16 cellular contexts compared by ENCODE assay signal in genomic region chr2:152221870-152222269, GRCh38. TPM values are rescaled to one million over a fixed set of nuclear protein-coding genes. Genes with fewer than 3 reads are reported as not detected.
DNase-seq lines count a peak whose midpoint lies in the region; ATAC-seq and TF ChIP-seq lines count a peak whose summit lies in the region.
"Had no signal": no experiment of that assay in that cellular context is flagged by ENCODE, and none has a peak within 500 bp of the region (broad histone marks: within the 10 kb centered on the region; RNA-seq: fewer than 3 reads in every experiment).

No MANE protein-coding gene starts in this region.

- H2AFZ ChIP-seq in IMR-90 (replicated peaks; ENCODE audit: low read length, poor library complexity) (peak overlapping the region; percentile 27), mesenchymal stem cell (ENCODE audit: low read depth, low read length) (no peak overlapping the region)

- H2BK20ac ChIP-seq in IMR-90 (ENCODE audit: low read depth, low read length) = 0 out of 2 replicates have a peak overlapping the region, but pooled peaks have one; percentile 5

- H3K4me1 ChIP-seq in IMR-90 (ENCODE audit: control insufficient read depth, insufficient read depth, low read length) (peaks cover 3% of the 10 kb centered on the region; the same call in 1 of the 2 replicates), mesenchymal stem cell (ENCODE audit: control insufficient read depth, insufficient read depth, low read depth, low read length) (no peaks in the 10 kb centered on the region), body of pancreas (peaks cover 5% of the 10 kb centered on the region)

- no peak for TF ChIP-seq RAD21 in IMR-90 (IDR thresholded peaks at IDR 0.05; ENCODE audit: low read length)

- no peaks in the 10 kb centered on the region for H4K20me1 ChIP-seq in IMR-90 (ENCODE audit: insufficient read depth, low read length)

- H2AK9ac ChIP-seq in IMR-90 (replicated peaks; ENCODE audit: low read depth, low read length, poor library complexity) = no peak overlapping the region

- TF ChIP-seq POLR2A in IMR-90 (IDR thresholded peaks at IDR 0.05; ENCODE audit: low read depth, low read length) (no peak), body of pancreas (IDR thresholded peaks at IDR 0.05) (no peak)

- H3K18ac ChIP-seq in IMR-90 (ENCODE audit: low read depth, low read length) (no peak overlapping the region), mesenchymal stem cell (ENCODE audit: low read depth in 1 of 2, low read length in 2 of 2) (no peak overlapping the region)

- H3K36me3 ChIP-seq in IMR-90 (ENCODE audit: control insufficient read depth, insufficient read depth, low read length) (no peaks in the 10 kb centered on the region), mesenchymal stem cell (ENCODE audit: control insufficient read depth in 1 of 2, insufficient read depth in 2 of 2, low read depth in 1 of 2, low read length in 2 of 2) (no peaks in the 10 kb centered on the region), body of pancreas (replicated peaks in 1 of 2; ENCODE audit: insufficient read depth in 1 of 2, low read depth in 2 of 2) (no peaks in the 10 kb centered on the region)
- H3K36me3 ChIP-seq: ascending aorta, upper lobe of left lung had no signal

- H3K27me3 ChIP-seq in AG04450 (ENCODE audit: control insufficient read depth, insufficient read depth, low read length) = no peaks in the 10 kb centered on the region
- no peaks in the 10 kb centered on the region for H3K27me3 ChIP-seq in IMR-90 (ENCODE audit: control insufficient read depth, insufficient read depth, low read length)
- no peaks in the 10 kb centered on the region for H3K27me3 ChIP-seq in mesenchymal stem cell (ENCODE audit: control insufficient read depth in 1 of 2, insufficient read depth in 1 of 2, low read length in 2 of 2)
- no peaks in the 10 kb centered on the region for H3K27me3 ChIP-seq in body of pancreas
- H3K27me3 ChIP-seq: ascending aorta, upper lobe of left lung had no signal

- ATAC-seq in IMR-90 (ENCODE audit: low read depth) (peak; percentile 75), body of pancreas (no peak), GM19023 (IDR thresholded peaks at IDR 0.05; ENCODE audit: unreplicated experiment) (no peak), HG02840 (IDR thresholded peaks at IDR 0.05; ENCODE audit: low FRiP score, unreplicated experiment) (no peak)
- ATAC-seq: CD8-positive, alpha-beta T cell had no signal

- H3K23ac ChIP-seq in IMR-90 (ENCODE audit: low read depth, low read length) = no peak overlapping the region
- no peak overlapping the region for H3K23ac ChIP-seq in mesenchymal stem cell (ENCODE audit: low read length in 2 of 2)

- H3K79me1 ChIP-seq in IMR-90 (ENCODE audit: low read depth in 1 of 2, low read length in 2 of 2) = no peaks in the 10 kb centered on the region
- H3K79me1 ChIP-seq in mesenchymal stem cell (replicated peaks; ENCODE audit: low read length, poor library complexity, severe bottlenecking) = no peaks in the 10 kb centered on the region

- H3K9me3 ChIP-seq in AG04450 (ENCODE audit: control insufficient read depth, insufficient read depth, low read length) (no peaks in the 10 kb centered on the region), IMR-90 (ENCODE audit: control insufficient read depth, insufficient read depth, low read length) (no peaks in the 10 kb centered on the region), mesenchymal stem cell (ENCODE audit: control insufficient read depth, low read length) (no peaks in the 10 kb centered on the region), body of pancreas (no peaks in the 10 kb centered on the region)
- H3K9me3 ChIP-seq: ascending aorta, upper lobe of left lung had no signal

- no peak overlapping the region for H3K56ac ChIP-seq in IMR-90 (ENCODE audit: extremely low read depth, insufficient read depth, low read length)

- H3K4me2 ChIP-seq in IMR-90 (ENCODE audit: low read depth, low read length) (peak overlapping the region; percentile 39), mesenchymal stem cell (ENCODE audit: low read length, poor library complexity, severe bottlenecking) (no peak overlapping the region)
- H3K4me2 ChIP-seq: KMS-11 had no signal

- no peak for TF ChIP-seq CTCF in AG04450 (IDR thresholded peaks at IDR 0.05; ENCODE audit: low read depth, low read length)
- no peak for TF ChIP-seq CTCF in IMR-90 (conservative IDR thresholded peaks at IDR 0.05; ENCODE audit: low read depth, low read length)
- no peak for TF ChIP-seq CTCF in body of pancreas (IDR thresholded peaks at IDR 0.05)

- no TSS peak for BruUV-seq in IMR-90 (replicated peaks; lab: Mats Ljungman, UMichigan)

- peak; percentile 29 for DNase-seq in AG04450 (ENCODE audit: low read depth, low spot score)
- peak; percentile 76 for DNase-seq in IMR-90
- peak; percentile 61 for DNase-seq in dermis blood vessel endothelial cell
- peak; percentile 74 for DNase-seq in mesenchymal stem cell
- no peak for DNase-seq in body of pancreas
- no peak for DNase-seq in T-helper 9 cell
- DNase-seq: activated CD4-positive, alpha-beta T cell treated with anti-CD3 and anti-CD28 coated beads for 1 hour; CD8-positive, alpha-beta T cell; NCI-H345; SIG-M5; stimulated activated naive CD4-positive, alpha-beta T cell; upper lobe of left lung had no signal

- CTCF ChIA-PET in AG04450 (lab: Charles Lee) = no interaction called here
- CTCF ChIA-PET in IMR-90 (lab: Yijun Ruan, JAX) = no interaction called here

- H3K14ac ChIP-seq in IMR-90 (replicated peaks; ENCODE audit: low read depth, low read length) (0 out of 2 replicates have a peak overlapping the region, but pooled peaks have one; percentile 17), mesenchymal stem cell (ENCODE audit: low read length in 2 of 2) (no peak overlapping the region)

- H2BK15ac ChIP-seq in IMR-90 (ENCODE audit: low read depth, low read length) = no peak overlapping the region
- H2BK15ac ChIP-seq in mesenchymal stem cell (ENCODE audit: low read depth, poor library complexity, severe bottlenecking) = no peak overlapping the region

- POLR2A ChIA-PET in AG04450 (lab: Yijun Ruan, JAX) = no interaction called here
- POLR2A ChIA-PET in IMR-90 (lab: Charles Lee; ENCODE audit: unreplicated experiment) = no interaction called here

- H3K4me3 ChIP-seq in AG04450 (ENCODE audit: low read depth, low read length) (no peak overlapping the region), IMR-90 (ENCODE audit: insufficient read depth, low read depth, low read length) (no peak overlapping the region), mesenchymal stem cell (ENCODE audit: insufficient read depth in 1 of 2, low read depth in 1 of 2, low read length in 2 of 2) (no peak overlapping the region), body of pancreas (no peak overlapping the region)
- H3K4me3 ChIP-seq: ascending aorta, upper lobe of left lung had no signal

- no CpG with 5 or more reads among the region's 4 CpGs for WGBS in IMR-90 (ENCODE audit: extremely low coverage in 2 of 2, insufficient read length in 1 of 2), 2 experiments
- WGBS in mesenchymal stem cell = 74% methylated on average over 3 of the region's 4 CpGs
- 79 to 80% methylated on average over 4 of the region's 4 CpGs for WGBS in body of pancreas, 2 donors

- H3K27ac ChIP-seq in AG04450 (ENCODE audit: low read depth, low read length) (no peak overlapping the region), IMR-90 (ENCODE audit: insufficient read depth, low read length) (peak overlapping the region; percentile 7; the same call in 1 of the 2 replicates), mesenchymal stem cell (ENCODE audit: low read length, poor library complexity, severe bottlenecking) (no peak overlapping the region), body of pancreas (no peak overlapping the region)
- H3K27ac ChIP-seq: ascending aorta, KMS-11, upper lobe of left lung had no signal

- H2BK120ac ChIP-seq in IMR-90 (ENCODE audit: low read depth, low read length) = no peak overlapping the region
- no peak overlapping the region for H2BK120ac ChIP-seq in mesenchymal stem cell (ENCODE audit: low read depth, low read length)

- H3K4ac ChIP-seq in IMR-90 (ENCODE audit: low read depth, low read length) (no peak overlapping the region), mesenchymal stem cell (ENCODE audit: low read depth in 1 of 2, low read length in 2 of 2) (no peak overlapping the region)

- H4K91ac ChIP-seq in IMR-90 (ENCODE audit: insufficient read depth, low read depth, low read length) (no peak overlapping the region), mesenchymal stem cell (ENCODE audit: low read length) (no peak overlapping the region)

- no peak overlapping the region for H2BK12ac ChIP-seq in mesenchymal stem cell (ENCODE audit: low read length in 2 of 2)

- no peak overlapping the region for H2AK5ac ChIP-seq in IMR-90 (ENCODE audit: low read depth, low read length)
- no peak overlapping the region for H2AK5ac ChIP-seq in mesenchymal stem cell (ENCODE audit: low read length, severe bottlenecking)

- intact Hi-C loops in IMR-90 (cut with micrococcal nuclease) (no loop called here), body of pancreas (cut with DNase I) (no loop called here)

- H4K8ac ChIP-seq in IMR-90 (ENCODE audit: low read depth in 2 of 2, low read length in 2 of 2) (peak overlapping the region in 1 of 2 experiments; percentile 46; a peak in 1 of 4 replicates), mesenchymal stem cell (ENCODE audit: low read length) (no peak overlapping the region)

- H2BK5ac ChIP-seq in IMR-90 (ENCODE audit: low read depth, low read length, poor library complexity, severe bottlenecking) (no peak overlapping the region), mesenchymal stem cell (ENCODE audit: low read depth, low read length, poor library complexity, severe bottlenecking) (no peak overlapping the region)

- in situ Hi-C loops in IMR-90 (cut with MboI; ENCODE audit: low sequenced_read_pairs) = no loop called here

- dilution Hi-C loops in IMR-90 (cut with HindIII; ENCODE audit: low sequenced_read_pairs, unreplicated experiment) = no loop called here

- no peak overlapping the region for H4K5ac ChIP-seq in IMR-90 (ENCODE audit: low read depth, low read length)

- H3K9ac ChIP-seq in IMR-90 (ENCODE audit: low read depth, low read length) (no peak overlapping the region), mesenchymal stem cell (ENCODE audit: low read length) (peak overlapping the region; percentile 59)
- H3K9ac ChIP-seq: KMS-11 had no signal

- H3K9me1 ChIP-seq in IMR-90 (ENCODE audit: insufficient read depth, low read length) = no peaks in the 10 kb centered on the region

TF ChIP-seq in IMR-90, 13 proteins besides CTCF, POLR2A, EP300 and RAD21 (continues in another document):
- no peak for TF ChIP-seq CEBPB (IDR thresholded peaks at IDR 0.05; ENCODE audit: low read depth, low read length)
- TF ChIP-seq MXI1 (IDR thresholded peaks at IDR 0.05; ENCODE audit: borderline replicate concordance, low read depth, low read length) = 0 out of 2 replicates have a peak, but pooled peaks have one; percentile 21
- TF ChIP-seq BHLHE40 (IDR thresholded peaks at IDR 0.05; ENCODE audit: low read depth, low read length) = no peak

RNA-seq across cellular contexts. Expression of gene STAM2, which starts 46.3 kb away (rescaled TPM):
- polyA plus RNA-seq in AG04450 (2011; rRNA removed) = 27.6 and 38.0 TPM in 2 replicates
- 30.3 and 38.9 TPM in 2 replicates for polyA minus RNA-seq in AG04450 (2011; rRNA and poly(A)+ RNA removed)
- 29.2 and 55.0 TPM in 2 replicates for total RNA-seq in IMR-90 (2012; rRNA removed)
- polyA plus RNA-seq in IMR-90 (2012; rRNA removed) = 10.1 and 12.5 TPM in 2 replicates
- 1.9 and 2.4 TPM in 2 replicates for polyA plus RNA-seq in IMR-90 (2012; cell fraction: cytosol; rRNA removed)
- 4.8 and 35.4 TPM in 2 replicates for polyA plus RNA-seq in IMR-90 (2012; cell fraction: nucleus; rRNA removed; ENCODE audit: low replicate concordance)
- total RNA-seq in dermis blood vessel endothelial cell = 28.9 and 30.6 TPM in 2 replicates
- 18.9 TPM for polyA plus RNA-seq in mesenchymal stem cell (2013, experiment 1 of 2)
- polyA plus RNA-seq in mesenchymal stem cell (2013, experiment 2 of 2) = 20.5 TPM
- 10 to 100 TPM; 25.7 to 34.0 TPM for total RNA-seq in body of pancreas

Comparison
In these comparisons a context has a peak if more than half of its experiments do, and no peak if none do; other contexts are left out.
1. DNase-seq: peak in AG04450 (single experiment), IMR-90 (single experiment), dermis blood vessel endothelial cell (single experiment) and mesenchymal stem cell (single experiment); none in body of pancreas (0 of 4) and T-helper 9 cell (single experiment).